In genomic region chr5:91150636-91151035, GRCh38 we compare ENCODE assay signal across 27 cellular contexts.
"Had no signal": no experiment of that assay in that cellular context is flagged by ENCODE, and none has a peak within 500 bp of the region (broad histone marks: within the 10 kb centered on the region; RNA-seq: fewer than 3 reads in every experiment).

No MANE protein-coding gene starts in this region.

- H3K27me3 ChIP-seq: MG63, SJSA1 had no signal

- ATAC-seq: activated CD8-positive, alpha-beta T cell treated with anti-CD3 and anti-CD28 coated beads, Interleukin-2, amount 10 ng/mL, durations not matched to agents 7 days and 5 days; SK-N-SH treated with all-trans-retinoic acid at 6 μM for 48 hours; WTC11 had no signal

- H3K9me3 Mint-ChIP-seq: central memory CD8-positive, alpha-beta T cell; T-helper 2 cell treated with Interferon-gamma antibody and Interleukin-4, amounts not matched to agents 5 μg/mL and 100 μg/mL, for 36 hours had no signal

- H3K4me1 Mint-ChIP-seq: central memory CD8-positive, alpha-beta T cell had no signal

- DNase-seq: activated CD4-positive, alpha-beta T cell treated with anti-CD3 and anti-CD28 coated beads for 48 hours; activated CD4-positive, alpha-beta T cell treated with anti-CD3 and anti-CD28 coated beads, Interleukin-2, amount 50 U/mL, for 4 hours; activated CD4-positive, CD25-positive, alpha-beta regulatory T cell treated with anti-CD3 and anti-CD28 coated beads, Interleukin-2, amount 50 U/mL, for 72 hours; activated CD8-positive, alpha-beta memory T cell treated with anti-CD3 and anti-CD28 coated beads, Interleukin-2, amount 50 U/mL, for 48 hours; activated CD8-positive, alpha-beta T cell treated with anti-CD3 and anti-CD28 coated beads, Interleukin-2, amount 10 ng/mL, durations not matched to agents 7 days and 5 days; activated effector memory CD4-positive, alpha-beta T cell treated with Interleukin-2 at 50 U/mL for 16 hours; activated naive CD4-positive, alpha-beta T cell; activated T-cell treated with anti-CD3 and anti-CD28 coated beads, Interleukin-2, amount 50 U/mL, for 1 hour; amygdala; MG63; MV-4-11; NCI-H1105; NCI-H1436; NCI-H1694 treated with DMSO at 0.1 percent for 48 hours; NCI-H2029 treated with DMSO at 0.1 percent for 48 hours; NCI-H446; NCI-H524; SHP77; SW 1271 had no signal

- H3K4me3 ChIP-seq: MG63, SJSA1 had no signal

- H3K27ac Mint-ChIP-seq: activated CD8-positive, alpha-beta T cell treated with anti-CD3 and anti-CD28 coated beads, Interleukin-2, amount 10 ng/mL, durations not matched to agents 7 days and 5 days; activated naive CD8-positive, alpha-beta T cell; T-helper 2 cell treated with Interferon-gamma antibody and Interleukin-4, amounts not matched to agents 5 μg/mL and 100 μg/mL, for 36 hours; WTC11 had no signal

- H3K4me2 ChIP-seq: KMS-11 had no signal

- H3K27me3 Mint-ChIP-seq: brain had no signal

- H3K9ac ChIP-seq: KMS-11 had no signal

- H3K36me3 ChIP-seq: MG63, SJSA1 had no signal

- H3K9me3 ChIP-seq: MG63, SJSA1 had no signal

- H3K4me3 Mint-ChIP-seq: activated CD8-positive, alpha-beta T cell treated with anti-CD3 and anti-CD28 coated beads, Interleukin-2, amount 10 ng/mL, durations not matched to agents 7 days and 5 days; activated naive CD8-positive, alpha-beta T cell; brain; central memory CD8-positive, alpha-beta T cell; T-helper 2 cell treated with Interferon-gamma antibody and Interleukin-4, amounts not matched to agents 5 μg/mL and 100 μg/mL, for 36 hours; WTC11 had no signal

- H3K27ac ChIP-seq: KMS-11, SJSA1 had no signal
